In genomic region chr9:4666042-4666699, GRCh38 we compare ENCODE assay signal across 8 cellular contexts. TPM values are rescaled to one million over a fixed set of nuclear protein-coding genes. Genes with fewer than 3 reads are reported as not detected.
DNase-seq lines count a peak whose midpoint lies in the region; ATAC-seq, FAIRE-seq and TF ChIP-seq lines count a peak whose summit lies in the region.

A gene with protein sequence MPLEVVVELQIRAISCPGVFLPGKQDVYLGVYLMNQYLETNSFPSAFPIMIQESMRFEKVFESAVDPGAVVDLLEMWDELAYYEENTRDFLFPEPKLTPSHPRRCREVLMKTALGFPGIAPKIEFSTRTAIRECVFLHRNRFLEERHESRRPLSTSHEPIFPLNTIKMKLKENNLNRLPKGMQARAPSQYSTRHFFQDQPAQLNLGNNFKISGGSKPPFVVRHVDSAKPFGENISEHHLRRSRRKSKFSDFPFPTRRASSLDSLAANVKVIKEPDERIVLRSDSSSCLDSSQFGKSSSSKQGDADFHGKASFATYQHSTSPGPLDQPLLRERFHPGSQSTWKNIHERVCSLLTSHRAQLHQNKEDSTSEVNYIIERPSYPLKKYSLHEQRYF (minus strand): TSS chr9:4666480. CDS start chr9:4666250, 230 bp downstream.

- H3K27ac Mint-ChIP-seq in natural killer cell treated with Interleukin-12 subunit alpha and Interleukin-12 subunit beta and Interleukin-15 and Interleukin-18, amount 100 ng/mL, for 72 hours = peak within 1 kb of the TSS in 1 of 2 donors; percentile 47
- H3K27ac Mint-ChIP-seq in type B pancreatic cell = peak within 1 kb of the TSS; percentile 83

- peaks cover 39 to 53% of the 10 kb centered on the region in 2 donors for H3K4me1 Mint-ChIP-seq in natural killer cell treated with Interleukin-12 subunit alpha and Interleukin-12 subunit beta and Interleukin-15 and Interleukin-18, amount 100 ng/mL, for 72 hours (ENCODE audit: low read depth in 2 of 2)
- H3K4me1 Mint-ChIP-seq in type B pancreatic cell (ENCODE audit: unreplicated experiment) = peaks cover 37% of the 10 kb centered on the region

- no peak for FAIRE-seq in frontal cortex (lab: Jason Lieb, UNC)

- H3K27me3 Mint-ChIP-seq in natural killer cell treated with Interleukin-12 subunit alpha and Interleukin-12 subunit beta and Interleukin-15 and Interleukin-18, amount 100 ng/mL, for 72 hours = peaks cover 6 to 7% of the 10 kb centered on the region in 2 donors
- peaks cover 7% of the 10 kb centered on the region for H3K27me3 Mint-ChIP-seq in type B pancreatic cell

- DNase-seq in DMS153 (lab: John Stamatoyannopoulos, UW) (peak; percentile 64), RKO (ENCODE audit: low spot score) (peak; percentile 79), frontal cortex (ENCODE audit: low spot score in 2 of 2) (peak; percentile 44 to 57), type B pancreatic cell (ENCODE audit: extremely low spot score, unreplicated experiment) (no peak)
- peak in 3 of 4 experiments; percentile 12 to 36 (median 18) for DNase-seq in activated naive CD4-positive, alpha-beta T cell (lab: John Stamatoyannopoulos, UW)
- peak; percentile 61 for DNase-seq in natural killer cell treated with Interleukin-12 subunit alpha and Interleukin-12 subunit beta and Interleukin-15 and Interleukin-18, amount 100 ng/mL, for 72 hours (ENCODE audit: low spot score)

- no peaks in the 10 kb centered on the region for H3K9me3 Mint-ChIP-seq in natural killer cell treated with Interleukin-12 subunit alpha and Interleukin-12 subunit beta and Interleukin-15 and Interleukin-18, amount 100 ng/mL, for 72 hours
- H3K9me3 Mint-ChIP-seq in type B pancreatic cell = no peaks in the 10 kb centered on the region

- no peaks in the 10 kb centered on the region for H3K36me3 Mint-ChIP-seq in natural killer cell treated with Interleukin-12 subunit alpha and Interleukin-12 subunit beta and Interleukin-15 and Interleukin-18, amount 100 ng/mL, for 72 hours
- H3K36me3 Mint-ChIP-seq in type B pancreatic cell = no peaks in the 10 kb centered on the region

- peak; percentile 17 for TF ChIP-seq CTCF in type B pancreatic cell (conservative IDR thresholded peaks at IDR 0.05)

- ATAC-seq in HG02852 (IDR thresholded peaks at IDR 0.05; ENCODE audit: unreplicated experiment) (peak; percentile 42), HG03045 (IDR thresholded peaks at IDR 0.05; ENCODE audit: unreplicated experiment) (no peak)
- ATAC-seq in natural killer cell treated with Interleukin-12 subunit alpha and Interleukin-12 subunit beta and Interleukin-15 and Interleukin-18, amount 100 ng/mL, for 72 hours = peak; percentile 44 to 48

- peak within 1 kb of the TSS; percentile 71 for H3K4me3 Mint-ChIP-seq in natural killer cell treated with Interleukin-12 subunit alpha and Interleukin-12 subunit beta and Interleukin-15 and Interleukin-18, amount 100 ng/mL, for 72 hours
- peak within 1 kb of the TSS; percentile 90 for H3K4me3 Mint-ChIP-seq in type B pancreatic cell

RNA-seq across cellular contexts. Expression of the gene that starts here (rescaled TPM):
- 9.4 TPM for total RNA-seq in frontal cortex
- total RNA-seq in natural killer cell treated with Interleukin-12 subunit alpha and Interleukin-12 subunit beta and Interleukin-15 and Interleukin-18, amount 100 ng/mL, for 72 hours = 1 to 10 TPM in 1 of 2 donors, under 1 TPM in 1; 0.78 to 2.6 TPM
- 3.0 and 4.7 TPM in 2 replicates for total RNA-seq in type B pancreatic cell (ENCODE audit: low replicate concordance)
